Comparison of ENCODE assay signal across 26 cellular contexts in genomic region chr21:43906585-43907370, GRCh38. TPM values are rescaled to one million over a fixed set of nuclear protein-coding genes. Genes with fewer than 3 reads are reported as not detected.
DNase-seq lines count a peak whose midpoint lies in the region; ATAC-seq, FAIRE-seq and TF ChIP-seq lines count a peak whose summit lies in the region.
"Had no signal": no experiment of that assay in that cellular context is flagged by ENCODE, and none has a peak within 500 bp of the region (broad histone marks: within the 10 kb centered on the region; RNA-seq: fewer than 3 reads in every experiment).

No MANE protein-coding gene starts in this region.

- H3K36me3 Mint-ChIP-seq in stimulated activated naive CD8-positive, alpha-beta T cell treated with anti-CD3 and anti-CD28 coated beads, Interleukin-15, Interleukin-2, amounts not matched to agents 100 ng/mL and 50 ng/mL, for 24 hours (ENCODE audit: low read depth), result peaks cover 23% of the 10 kb centered on the region

- H3K79me2 ChIP-seq in H1 (ENCODE audit: control insufficient read depth in 1 of 2, insufficient read depth in 2 of 2, low read length in 2 of 2) (no peaks in the 10 kb centered on the region), smooth muscle cell (ENCODE audit: low read depth) (no peaks in the 10 kb centered on the region)

- H3K4me1 ChIP-seq in H1 (replicated peaks in 1 of 4; ENCODE audit: control insufficient read depth in 3 of 4, insufficient read depth in 4 of 4, low read length in 3 of 4) (no peaks in the 10 kb centered on the region; a peak in 1 of 7 replicates), smooth muscle cell (ENCODE audit: low read depth) (no peaks in the 10 kb centered on the region)
- H3K4me1 ChIP-seq: A549 had no signal

- no peak overlapping the region for H4K5ac ChIP-seq in H1 (ENCODE audit: insufficient read length, low read depth, low read length)

- CTCF ChIA-PET in H1 (lab: Charles Lee; ENCODE audit: partially characterized antibody), result interaction anchor here (0.7 to 3.7 kb wide), 3 partner anchors 13 to 35 kb away, joined by 3 to 11 read pairs (median 3); no protein-coding TSS in a partner anchor

- no peaks in the 10 kb centered on the region for H3K27me3 Mint-ChIP-seq in stimulated activated naive CD8-positive, alpha-beta T cell treated with anti-CD3 and anti-CD28 coated beads, Interleukin-15, Interleukin-2, amounts not matched to agents 100 ng/mL and 50 ng/mL, for 24 hours
- no peaks in the 10 kb centered on the region for H3K27me3 Mint-ChIP-seq in stimulated activated naive CD8-positive, alpha-beta T cell treated with anti-CD3 and anti-CD28 coated beads, Interleukin-15, amount 100 ng/mL, for 72 hours
- H3K27me3 Mint-ChIP-seq: B cell had no signal

- H4K8ac ChIP-seq in H1 (ENCODE audit: extremely low read depth, insufficient read depth, low read length), result peak overlapping the region; percentile 57; the same call in 1 of the 2 replicates

- no peak overlapping the region for H2BK15ac ChIP-seq in H1 (ENCODE audit: low read length)

- no peak for TF ChIP-seq EP300 in H1 (IDR thresholded peaks at IDR 0.05; ENCODE audit: borderline replicate concordance in 1 of 2, low read depth in 2 of 2, low read length in 2 of 2)

- TF ChIP-seq POLR2A in H1 (IDR thresholded peaks at IDR 0.05; ENCODE audit: control extremely low read depth in 1 of 2, low read depth in 2 of 2, low read length in 2 of 2), result no peak

- H3K27ac ChIP-seq in H1 (ENCODE audit: low read depth, low read length) (no peak overlapping the region), smooth muscle cell (ENCODE audit: low read depth) (no peak overlapping the region)
- H3K27ac ChIP-seq: A549 had no signal

- H3F3A ChIP-seq in smooth muscle cell (ENCODE audit: low read depth), result no peaks in the 10 kb centered on the region

- H2AK5ac ChIP-seq in H1 (ENCODE audit: low read depth, low read length), result no peak overlapping the region

- no peak for DNase-seq in stimulated activated naive CD8-positive, alpha-beta T cell treated with anti-CD3 and anti-CD28 coated beads, Interleukin-15, amount 100 ng/mL, for 72 hours
- DNase-seq in H1 (ENCODE audit: low read depth in 1 of 2, low spot score in 2 of 2) (no peak), posterior vena cava (ENCODE audit: low spot score) (peak; percentile 62), smooth muscle cell (lab: John Stamatoyannopoulos, UW; ENCODE audit: unreplicated experiment) (no peak), HuH-7.5 (ENCODE audit: low spot score) (no peak)
- DNase-seq: DMS53; GF-D8; H9; HFFc6; KBM-7; MM.1S; NCI-H1048; NCI-H1417 treated with DMSO at 0.1 percent for 48 hours; NCI-H187; NCI-H2107; NK-92 treated with Interleukin-12 subunit alpha and Interleukin-12 subunit beta, amount 100 ng/mL, for 24 hours; SIG-M5; SK-N-SH had no signal

- 92% methylated on average over 24 of the region's 26 CpGs; no CpG with 5 or more reads in 1 of the 2 experiments for WGBS in H1 (ENCODE audit: extremely low coverage in 1 of 2, insufficient coverage in 1 of 2, insufficient read length in 1 of 2, insufficient replicate concordance in 2 of 2, low coverage in 1 of 2, low lambda C conversion rate in 2 of 2, missing lambda C conversion rate in 1 of 2), 2 experiments
- WGBS in smooth muscle cell (ENCODE audit: low lambda C conversion rate), result 97% methylated on average over 26 of the region's 26 CpGs

- no peak for FAIRE-seq in H1 (lab: Jason Lieb, UNC)
- FAIRE-seq: A549, D721Med, HepG2 had no signal

- H3K9me3 Mint-ChIP-seq in stimulated activated naive CD8-positive, alpha-beta T cell treated with anti-CD3 and anti-CD28 coated beads, Interleukin-15, Interleukin-2, amounts not matched to agents 100 ng/mL and 50 ng/mL, for 24 hours, result no peaks in the 10 kb centered on the region
- no peaks in the 10 kb centered on the region for H3K9me3 Mint-ChIP-seq in stimulated activated naive CD8-positive, alpha-beta T cell treated with anti-CD3 and anti-CD28 coated beads, Interleukin-15, amount 100 ng/mL, for 72 hours
- H3K9me3 Mint-ChIP-seq: H9, HFFc6 had no signal

- POLR2A ChIA-PET in H1 (lab: Charles Lee; ENCODE audit: partially characterized antibody), result interaction anchor here (1.0 kb wide), 1 partner anchor 96 kb away, joined by 3 read pairs; no protein-coding TSS in a partner anchor

- H3K27ac Mint-ChIP-seq in stimulated activated naive CD8-positive, alpha-beta T cell treated with anti-CD3 and anti-CD28 coated beads, Interleukin-15, Interleukin-2, amounts not matched to agents 100 ng/mL and 50 ng/mL, for 24 hours, result peak overlapping the region; percentile 36
- no peak overlapping the region for H3K27ac Mint-ChIP-seq in stimulated activated naive CD8-positive, alpha-beta T cell treated with anti-CD3 and anti-CD28 coated beads, Interleukin-15, amount 100 ng/mL, for 72 hours
- H3K27ac Mint-ChIP-seq: B cell, HFFc6 had no signal

- H3K79me1 ChIP-seq in H1 (ENCODE audit: low read depth, low read length), result 0 out of 2 replicates have a peak, but pooled peaks cover 2% of the 10 kb centered on the region

- H3K36me3 ChIP-seq in H1 (ENCODE audit: control insufficient read depth in 2 of 4, insufficient read depth in 4 of 4, low read length in 3 of 4) (no peaks in the 10 kb centered on the region), smooth muscle cell (ENCODE audit: low read depth) (no peaks in the 10 kb centered on the region)

- H3K23ac ChIP-seq in H1 (ENCODE audit: insufficient read length), result no peak overlapping the region

- no peak overlapping the region for H3K4ac ChIP-seq in H1 (replicated peaks; ENCODE audit: insufficient read length, low read depth, low read length)

- no peak overlapping the region for H2BK12ac ChIP-seq in H1 (ENCODE audit: low read depth, low read length)

- H4K20me1 ChIP-seq in H1 (replicated peaks in 1 of 2; ENCODE audit: control insufficient read depth in 1 of 2, insufficient read depth in 2 of 2, low read length in 2 of 2) (no peaks in the 10 kb centered on the region), smooth muscle cell (ENCODE audit: low read depth) (peaks cover 61% of the 10 kb centered on the region)

- no peak overlapping the region for H4K91ac ChIP-seq in H1 (replicated peaks; ENCODE audit: insufficient read length, low read length)

- no peak overlapping the region for H3K18ac ChIP-seq in H1 (ENCODE audit: extremely low read depth, low read length)

- H3K9me3 ChIP-seq in H1 (ENCODE audit: insufficient read depth in 2 of 2, low read depth in 1 of 2, low read length in 1 of 2) (no peaks in the 10 kb centered on the region), smooth muscle cell (replicated peaks; ENCODE audit: low read depth) (no peaks in the 10 kb centered on the region)
- H3K9me3 ChIP-seq: A549, SK-N-SH had no signal

- no peak for TF ChIP-seq RAD21 in H1 (IDR thresholded peaks at IDR 0.05 in 1 of 2, conservative IDR thresholded peaks at IDR 0.05 in 1 of 2; ENCODE audit: low read depth in 2 of 2, low read length in 2 of 2)

- TF ChIP-seq CTCF in H1 (IDR thresholded peaks at IDR 0.05; ENCODE audit: control extremely low read depth in 1 of 3, insufficient read depth in 1 of 3, low read depth in 1 of 3, low read length in 3 of 3) (no peak), smooth muscle cell (IDR thresholded peaks at IDR 0.05; ENCODE audit: borderline replicate concordance, insufficient read depth, poor library complexity, severe bottlenecking) (no peak)

- H3K27me3 ChIP-seq in H1 (replicated peaks in 1 of 4; ENCODE audit: control insufficient read depth in 3 of 4, extremely low read depth in 1 of 4, insufficient read depth in 3 of 4, low read length in 3 of 4) (no peaks in the 10 kb centered on the region), smooth muscle cell (ENCODE audit: low read depth) (no peaks in the 10 kb centered on the region)

- H3K14ac ChIP-seq in H1 (ENCODE audit: insufficient read length), result no peak overlapping the region

- H3K4me3 Mint-ChIP-seq in stimulated activated naive CD8-positive, alpha-beta T cell treated with anti-CD3 and anti-CD28 coated beads, Interleukin-15, Interleukin-2, amounts not matched to agents 100 ng/mL and 50 ng/mL, for 24 hours, result no peak overlapping the region
- H3K4me3 Mint-ChIP-seq in stimulated activated naive CD8-positive, alpha-beta T cell treated with anti-CD3 and anti-CD28 coated beads, Interleukin-15, amount 100 ng/mL, for 72 hours, result no peak overlapping the region
- H3K4me3 Mint-ChIP-seq: B cell, CD14-positive monocyte, H9, HFFc6 had no signal

- H3K4me3 ChIP-seq in H1 (ENCODE audit: extremely low read depth in 1 of 4, insufficient read depth in 2 of 4, low read depth in 3 of 4, low read length in 4 of 4) (no peak overlapping the region), smooth muscle cell (no peak overlapping the region)
- H3K4me3 ChIP-seq: A549 had no signal

- H2BK5ac ChIP-seq in H1 (ENCODE audit: low read depth, low read length), result no peak overlapping the region

- intact Hi-C loops in posterior vena cava (cut with DNase I), result no loop called here

- H3K56ac ChIP-seq in H1 (replicated peaks; ENCODE audit: insufficient read length, low read depth, low read length), result no peak overlapping the region

- peaks cover 8% of the 10 kb centered on the region for H3K4me1 Mint-ChIP-seq in stimulated activated naive CD8-positive, alpha-beta T cell treated with anti-CD3 and anti-CD28 coated beads, Interleukin-15, Interleukin-2, amounts not matched to agents 100 ng/mL and 50 ng/mL, for 24 hours (ENCODE audit: low read depth)
- H3K4me1 Mint-ChIP-seq in stimulated activated naive CD8-positive, alpha-beta T cell treated with anti-CD3 and anti-CD28 coated beads, Interleukin-15, amount 100 ng/mL, for 72 hours, result peaks cover 27% of the 10 kb centered on the region

- no peaks in the 10 kb centered on the region for H3K23me2 ChIP-seq in H1 (ENCODE audit: low read depth, low read length)

- H3K4me2 ChIP-seq in H1 (ENCODE audit: insufficient read depth in 1 of 2, low read depth in 2 of 2, low read length in 2 of 2) (no peak overlapping the region), smooth muscle cell (no peak overlapping the region)
- H3K4me2 ChIP-seq: A549, SK-N-SH had no signal

- no peak overlapping the region for H2BK20ac ChIP-seq in H1 (ENCODE audit: low read length)

- ATAC-seq in stimulated activated naive CD8-positive, alpha-beta T cell treated with anti-CD3 and anti-CD28 coated beads, Interleukin-15, amount 100 ng/mL, for 72 hours, result no peak
- ATAC-seq in HG03280 (IDR thresholded peaks at IDR 0.05; ENCODE audit: unreplicated experiment), result no peak
- ATAC-seq: A549, HepG2, Panc1 had no signal

- no peak overlapping the region for H2AFZ ChIP-seq in H1 (ENCODE audit: low read length)
- no peak overlapping the region for H2AFZ ChIP-seq in smooth muscle cell (ENCODE audit: low read depth)

- no peak overlapping the region for H2BK120ac ChIP-seq in H1 (replicated peaks; ENCODE audit: low read depth, low read length)

- H3K9ac ChIP-seq in H1 (replicated peaks in 1 of 4; ENCODE audit: extremely low read depth in 1 of 4, low read depth in 3 of 4, low read length in 3 of 4), result no peak overlapping the region
- no peak overlapping the region for H3K9ac ChIP-seq in smooth muscle cell (ENCODE audit: low read depth)
- H3K9ac ChIP-seq: SK-N-SH had no signal

RNA-seq across cellular contexts. Expression of gene AGPAT3, which starts 41.8 kb away (rescaled TPM):
- total RNA-seq in H1 (2021; fragmentation: NEBNext Ultra II Directional; extraction: Animal tissue kit (Norgen Biotek cat#: 25700)), result 5.8 and 5.9 TPM in 2 replicates
- 6.7 and 7.3 TPM in 2 replicates for polyA plus RNA-seq in H1 (2011; rRNA removed)
- 5.3 TPM for polyA plus RNA-seq in H1 (2011; cell fraction: cytosol; rRNA removed)
- polyA plus RNA-seq in H1 (2011; cell fraction: nucleus; rRNA removed), result 8.9 TPM
- 5.0 to 8.9 TPM (median 7.8 TPM) in 4 replicates for polyA plus RNA-seq in H1 (2012, experiment 1 of 2)
- polyA plus RNA-seq in H1 (2012, experiment 2 of 2), result 4.7 TPM
- polyA plus RNA-seq in H1 (2013, experiment 1 of 2), result 7.3 TPM
- polyA plus RNA-seq in H1 (2013, experiment 2 of 2), result 8.3 TPM
- polyA minus RNA-seq in H1 (2011; rRNA and poly(A)+ RNA removed), result 8.1 and 15.0 TPM in 2 replicates
- 8.5 TPM for polyA minus RNA-seq in H1 (2011; cell fraction: cytosol; rRNA and poly(A)+ RNA removed)
- 10.8 TPM for polyA minus RNA-seq in H1 (2011; cell fraction: nucleus; rRNA and poly(A)+ RNA removed)
- total RNA-seq in posterior vena cava, result 10 to 100 TPM; 35.3 to 43.2 TPM
- total RNA-seq in smooth muscle cell, result 12.1 and 17.2 TPM in 2 replicates
- 10.9 and 17.4 TPM in 2 replicates for polyA plus RNA-seq in smooth muscle cell
